ENCODE assay signal across 1 cellular context in genomic region chr6:27145731-27146455, GRCh38.
TF ChIP-seq lines count a peak whose summit lies in the region.

No MANE protein-coding gene starts in this region.

TF ChIP-seq in HepG2, 621 proteins besides CTCF, POLR2A, EP300 and RAD21 (continued from another document and continues in another):
- TF ChIP-seq, protein P1, sequence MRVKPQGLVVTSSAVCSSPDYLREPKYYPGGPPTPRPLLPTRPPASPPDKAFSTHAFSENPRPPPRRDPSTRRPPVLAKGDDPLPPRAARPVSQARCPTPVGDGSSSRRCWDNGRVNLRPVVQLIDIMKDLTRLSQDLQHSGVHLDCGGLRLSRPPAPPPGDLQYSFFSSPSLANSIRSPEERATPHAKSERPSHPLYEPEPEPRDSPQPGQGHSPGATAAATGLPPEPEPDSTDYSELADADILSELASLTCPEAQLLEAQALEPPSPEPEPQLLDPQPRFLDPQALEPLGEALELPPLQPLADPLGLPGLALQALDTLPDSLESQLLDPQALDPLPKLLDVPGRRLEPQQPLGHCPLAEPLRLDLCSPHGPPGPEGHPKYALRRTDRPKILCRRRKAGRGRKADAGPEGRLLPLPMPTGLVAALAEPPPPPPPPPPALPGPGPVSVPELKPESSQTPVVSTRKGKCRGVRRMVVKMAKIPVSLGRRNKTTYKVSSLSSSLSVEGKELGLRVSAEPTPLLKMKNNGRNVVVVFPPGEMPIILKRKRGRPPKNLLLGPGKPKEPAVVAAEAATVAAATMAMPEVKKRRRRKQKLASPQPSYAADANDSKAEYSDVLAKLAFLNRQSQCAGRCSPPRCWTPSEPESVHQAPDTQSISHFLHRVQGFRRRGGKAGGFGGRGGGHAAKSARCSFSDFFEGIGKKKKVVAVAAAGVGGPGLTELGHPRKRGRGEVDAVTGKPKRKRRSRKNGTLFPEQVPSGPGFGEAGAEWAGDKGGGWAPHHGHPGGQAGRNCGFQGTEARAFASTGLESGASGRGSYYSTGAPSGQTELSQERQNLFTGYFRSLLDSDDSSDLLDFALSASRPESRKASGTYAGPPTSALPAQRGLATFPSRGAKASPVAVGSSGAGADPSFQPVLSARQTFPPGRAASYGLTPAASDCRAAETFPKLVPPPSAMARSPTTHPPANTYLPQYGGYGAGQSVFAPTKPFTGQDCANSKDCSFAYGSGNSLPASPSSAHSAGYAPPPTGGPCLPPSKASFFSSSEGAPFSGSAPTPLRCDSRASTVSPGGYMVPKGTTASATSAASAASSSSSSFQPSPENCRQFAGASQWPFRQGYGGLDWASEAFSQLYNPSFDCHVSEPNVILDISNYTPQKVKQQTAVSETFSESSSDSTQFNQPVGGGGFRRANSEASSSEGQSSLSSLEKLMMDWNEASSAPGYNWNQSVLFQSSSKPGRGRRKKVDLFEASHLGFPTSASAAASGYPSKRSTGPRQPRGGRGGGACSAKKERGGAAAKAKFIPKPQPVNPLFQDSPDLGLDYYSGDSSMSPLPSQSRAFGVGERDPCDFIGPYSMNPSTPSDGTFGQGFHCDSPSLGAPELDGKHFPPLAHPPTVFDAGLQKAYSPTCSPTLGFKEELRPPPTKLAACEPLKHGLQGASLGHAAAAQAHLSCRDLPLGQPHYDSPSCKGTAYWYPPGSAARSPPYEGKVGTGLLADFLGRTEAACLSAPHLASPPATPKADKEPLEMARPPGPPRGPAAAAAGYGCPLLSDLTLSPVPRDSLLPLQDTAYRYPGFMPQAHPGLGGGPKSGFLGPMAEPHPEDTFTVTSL (CRISPR knock-in tag; IDR thresholded peaks at IDR 0.05; ENCODE audit: borderline replicate concordance) = 0 out of 2 replicates have a peak, but pooled peaks have one; percentile 20
- TF ChIP-seq, protein P2, sequence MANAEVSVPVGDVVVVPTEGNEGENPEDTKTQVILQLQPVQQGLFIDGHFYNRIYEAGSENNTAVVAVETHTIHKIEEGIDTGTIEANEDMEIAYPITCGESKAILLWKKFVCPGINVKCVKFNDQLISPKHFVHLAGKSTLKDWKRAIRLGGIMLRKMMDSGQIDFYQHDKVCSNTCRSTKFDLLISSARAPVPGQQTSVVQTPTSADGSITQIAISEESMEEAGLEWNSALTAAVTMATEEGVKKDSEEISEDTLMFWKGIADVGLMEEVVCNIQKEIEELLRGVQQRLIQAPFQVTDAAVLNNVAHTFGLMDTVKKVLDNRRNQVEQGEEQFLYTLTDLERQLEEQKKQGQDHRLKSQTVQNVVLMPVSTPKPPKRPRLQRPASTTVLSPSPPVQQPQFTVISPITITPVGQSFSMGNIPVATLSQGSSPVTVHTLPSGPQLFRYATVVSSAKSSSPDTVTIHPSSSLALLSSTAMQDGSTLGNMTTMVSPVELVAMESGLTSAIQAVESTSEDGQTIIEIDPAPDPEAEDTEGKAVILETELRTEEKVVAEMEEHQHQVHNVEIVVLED (CRISPR knock-in tag; IDR thresholded peaks at IDR 0.05; ENCODE audit: borderline replicate concordance) = peak; percentile 23; the same call in 1 of the 2 replicates
- TF ChIP-seq RBM39 (IDR thresholded peaks at IDR 0.05; ENCODE audit: low read depth, low read length, poor library complexity, severe bottlenecking) (peak; percentile 72), HDAC1 (CRISPR knock-in tag; IDR thresholded peaks at IDR 0.05) (0 out of 2 replicates have a peak, but pooled peaks have one; percentile 22), ZMAT5 (CRISPR knock-in tag; IDR thresholded peaks at IDR 0.05; ENCODE audit: borderline replicate concordance, low read depth) (no peak), RBM22 (optimal IDR thresholded peaks at IDR 0.05; ENCODE audit: low read length) (peak; percentile 83), GATAD1 (CRISPR knock-in tag; IDR thresholded peaks at IDR 0.05) (peak; percentile 31; the same call in 1 of the 2 replicates), POLR2G (IDR thresholded peaks at IDR 0.05; ENCODE audit: low read depth, low read length) (peak; percentile 76), TFAP4 (IDR thresholded peaks at IDR 0.05; ENCODE audit: borderline replicate concordance, low read depth) (no peak), ZNF766 (CRISPR knock-in tag; IDR thresholded peaks at IDR 0.05; ENCODE audit: borderline replicate concordance) (no peak), TAF15 (IDR thresholded peaks at IDR 0.05; ENCODE audit: low read depth, low read length, poor library complexity, severe bottlenecking) (no peak), GABPA (IDR thresholded peaks at IDR 0.05; ENCODE audit: low read depth, low read length) (peak; percentile 59), GABPA (CRISPR knock-in tag; IDR thresholded peaks at IDR 0.05; ENCODE audit: low read depth) (peak; percentile 93), POLR2AphosphoS5 (IDR thresholded peaks at IDR 0.05; ENCODE audit: low read depth, low read length) (0 out of 2 replicates have a peak, but pooled peaks have one; percentile 26), PRDM15 (CRISPR knock-in tag; IDR thresholded peaks at IDR 0.05) (no peak), ZNF790 (CRISPR knock-in tag; IDR thresholded peaks at IDR 0.05; ENCODE audit: borderline replicate concordance) (no peak), MAZ (IDR thresholded peaks at IDR 0.05; ENCODE audit: borderline replicate concordance, low read depth, low read length) (no peak), MAZ (CRISPR knock-in tag; IDR thresholded peaks at IDR 0.05; ENCODE audit: low read depth) (no peak), POGZ (CRISPR knock-in tag; IDR thresholded peaks at IDR 0.05) (0 out of 2 replicates have a peak, but pooled peaks have one; percentile 26), ZFP62 (CRISPR knock-in tag; IDR thresholded peaks at IDR 0.05) (no peak), SAP130 (CRISPR knock-in tag; IDR thresholded peaks at IDR 0.05; ENCODE audit: low read depth) (peak; percentile 39; the same call in 1 of the 2 replicates), CHD4 (IDR thresholded peaks at IDR 0.05; ENCODE audit: borderline replicate concordance, low read length) (no peak), HHEX (CRISPR knock-in tag; IDR thresholded peaks at IDR 0.05) (0 out of 2 replicates have a peak, but pooled peaks have one; percentile 22)
- TF ChIP-seq, protein P3, sequence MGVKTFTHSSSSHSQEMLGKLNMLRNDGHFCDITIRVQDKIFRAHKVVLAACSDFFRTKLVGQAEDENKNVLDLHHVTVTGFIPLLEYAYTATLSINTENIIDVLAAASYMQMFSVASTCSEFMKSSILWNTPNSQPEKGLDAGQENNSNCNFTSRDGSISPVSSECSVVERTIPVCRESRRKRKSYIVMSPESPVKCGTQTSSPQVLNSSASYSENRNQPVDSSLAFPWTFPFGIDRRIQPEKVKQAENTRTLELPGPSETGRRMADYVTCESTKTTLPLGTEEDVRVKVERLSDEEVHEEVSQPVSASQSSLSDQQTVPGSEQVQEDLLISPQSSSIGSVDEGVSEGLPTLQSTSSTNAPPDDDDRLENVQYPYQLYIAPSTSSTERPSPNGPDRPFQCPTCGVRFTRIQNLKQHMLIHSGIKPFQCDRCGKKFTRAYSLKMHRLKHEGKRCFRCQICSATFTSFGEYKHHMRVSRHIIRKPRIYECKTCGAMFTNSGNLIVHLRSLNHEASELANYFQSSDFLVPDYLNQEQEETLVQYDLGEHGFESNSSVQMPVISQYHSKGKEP (CRISPR knock-in tag; IDR thresholded peaks at IDR 0.05) = no peak
- TF ChIP-seq, protein P4, sequence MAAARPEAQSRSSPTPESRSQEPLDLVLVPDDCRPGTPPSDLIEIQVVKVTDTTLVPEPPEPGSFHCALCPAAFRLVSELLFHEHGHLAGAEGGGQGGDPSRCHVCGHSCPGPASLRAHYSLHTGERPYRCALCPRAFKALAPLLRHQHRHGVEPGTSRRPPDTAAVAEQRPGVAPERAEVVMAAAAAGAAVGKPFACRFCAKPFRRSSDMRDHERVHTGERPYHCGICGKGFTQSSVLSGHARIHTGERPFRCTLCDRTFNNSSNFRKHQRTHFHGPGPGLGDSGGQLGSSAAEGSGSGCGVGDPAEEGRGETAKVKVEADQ (CRISPR knock-in tag; IDR thresholded peaks at IDR 0.05; ENCODE audit: borderline replicate concordance) = 0 out of 2 replicates have a peak, but pooled peaks have one; percentile 21
- TF ChIP-seq, protein P5, sequence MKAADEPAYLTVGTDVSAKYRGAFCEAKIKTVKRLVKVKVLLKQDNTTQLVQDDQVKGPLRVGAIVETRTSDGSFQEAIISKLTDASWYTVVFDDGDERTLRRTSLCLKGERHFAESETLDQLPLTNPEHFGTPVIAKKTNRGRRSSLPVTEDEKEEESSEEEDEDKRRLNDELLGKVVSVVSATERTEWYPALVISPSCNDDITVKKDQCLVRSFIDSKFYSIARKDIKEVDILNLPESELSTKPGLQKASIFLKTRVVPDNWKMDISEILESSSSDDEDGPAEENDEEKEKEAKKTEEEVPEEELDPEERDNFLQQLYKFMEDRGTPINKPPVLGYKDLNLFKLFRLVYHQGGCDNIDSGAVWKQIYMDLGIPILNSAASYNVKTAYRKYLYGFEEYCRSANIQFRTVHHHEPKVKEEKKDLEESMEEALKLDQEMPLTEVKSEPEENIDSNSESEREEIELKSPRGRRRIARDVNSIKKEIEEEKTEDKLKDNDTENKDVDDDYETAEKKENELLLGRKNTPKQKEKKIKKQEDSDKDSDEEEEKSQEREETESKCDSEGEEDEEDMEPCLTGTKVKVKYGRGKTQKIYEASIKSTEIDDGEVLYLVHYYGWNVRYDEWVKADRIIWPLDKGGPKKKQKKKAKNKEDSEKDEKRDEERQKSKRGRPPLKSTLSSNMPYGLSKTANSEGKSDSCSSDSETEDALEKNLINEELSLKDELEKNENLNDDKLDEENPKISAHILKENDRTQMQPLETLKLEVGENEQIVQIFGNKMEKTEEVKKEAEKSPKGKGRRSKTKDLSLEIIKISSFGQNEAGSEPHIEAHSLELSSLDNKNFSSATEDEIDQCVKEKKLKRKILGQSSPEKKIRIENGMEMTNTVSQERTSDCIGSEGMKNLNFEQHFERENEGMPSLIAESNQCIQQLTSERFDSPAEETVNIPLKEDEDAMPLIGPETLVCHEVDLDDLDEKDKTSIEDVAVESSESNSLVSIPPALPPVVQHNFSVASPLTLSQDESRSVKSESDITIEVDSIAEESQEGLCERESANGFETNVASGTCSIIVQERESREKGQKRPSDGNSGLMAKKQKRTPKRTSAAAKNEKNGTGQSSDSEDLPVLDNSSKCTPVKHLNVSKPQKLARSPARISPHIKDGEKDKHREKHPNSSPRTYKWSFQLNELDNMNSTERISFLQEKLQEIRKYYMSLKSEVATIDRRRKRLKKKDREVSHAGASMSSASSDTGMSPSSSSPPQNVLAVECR (CRISPR knock-in tag; IDR thresholded peaks at IDR 0.05; ENCODE audit: borderline replicate concordance) = 0 out of 2 replicates have a peak, but pooled peaks have one; percentile 23
- TF ChIP-seq, protein P6, sequence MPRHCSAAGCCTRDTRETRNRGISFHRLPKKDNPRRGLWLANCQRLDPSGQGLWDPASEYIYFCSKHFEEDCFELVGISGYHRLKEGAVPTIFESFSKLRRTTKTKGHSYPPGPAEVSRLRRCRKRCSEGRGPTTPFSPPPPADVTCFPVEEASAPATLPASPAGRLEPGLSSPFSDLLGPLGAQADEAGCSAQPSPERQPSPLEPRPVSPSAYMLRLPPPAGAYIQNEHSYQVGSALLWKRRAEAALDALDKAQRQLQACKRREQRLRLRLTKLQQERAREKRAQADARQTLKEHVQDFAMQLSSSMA (CRISPR knock-in tag; IDR thresholded peaks at IDR 0.05) = no peak
- TF ChIP-seq, protein P7, sequence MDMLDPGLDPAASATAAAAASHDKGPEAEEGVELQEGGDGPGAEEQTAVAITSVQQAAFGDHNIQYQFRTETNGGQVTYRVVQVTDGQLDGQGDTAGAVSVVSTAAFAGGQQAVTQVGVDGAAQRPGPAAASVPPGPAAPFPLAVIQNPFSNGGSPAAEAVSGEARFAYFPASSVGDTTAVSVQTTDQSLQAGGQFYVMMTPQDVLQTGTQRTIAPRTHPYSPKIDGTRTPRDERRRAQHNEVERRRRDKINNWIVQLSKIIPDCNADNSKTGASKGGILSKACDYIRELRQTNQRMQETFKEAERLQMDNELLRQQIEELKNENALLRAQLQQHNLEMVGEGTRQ (IDR thresholded peaks at IDR 0.05; ENCODE audit: low read depth, low read length) = 0 out of 2 replicates have a peak, but pooled peaks have one; percentile 34
- TF ChIP-seq, protein P7 (CRISPR knock-in tag; IDR thresholded peaks at IDR 0.05; ENCODE audit: borderline replicate concordance) = no peak
